Comparison of ENCODE assay signal across 24 cellular contexts in the genomic region with DNA sequence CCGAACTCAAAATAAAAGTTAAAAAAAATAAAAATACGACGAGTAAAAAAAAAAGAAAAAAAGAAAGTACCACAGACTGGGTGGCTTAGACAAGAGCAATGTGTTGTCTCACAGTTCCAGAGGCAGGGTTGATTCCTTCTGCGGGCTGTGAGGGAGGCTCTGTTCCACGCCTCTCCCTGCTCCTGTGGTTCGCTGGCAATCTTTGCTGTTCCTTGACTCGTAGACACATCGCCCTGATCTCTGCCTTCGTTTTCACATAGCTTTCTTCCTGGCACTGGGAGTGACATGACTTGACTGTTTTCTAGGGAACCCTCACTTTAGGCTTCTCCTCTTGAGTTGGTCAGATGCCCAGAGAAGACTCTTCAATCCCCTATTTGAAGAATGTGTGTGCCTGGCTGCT.
DNase-seq lines count a peak whose midpoint lies in the region; ATAC-seq and TF ChIP-seq lines count a peak whose summit lies in the region.
"Had no signal": no experiment of that assay in that cellular context is flagged by ENCODE, and none has a peak within 500 bp of the region (broad histone marks: within the 10 kb centered on the region; RNA-seq: fewer than 3 reads in every experiment).

No MANE protein-coding gene starts in this region.

- H3K27me3 Mint-ChIP-seq in activated CD4-positive, alpha-beta T cell treated with anti-CD3 and anti-CD28 coated beads, Interleukin-2, amount 10 ng/mL, durations not matched to agents 7 days and 5 days: peaks cover 7% of the 10 kb centered on the region

- H3K9ac ChIP-seq in colonic mucosa (ENCODE audit: low read depth in 2 of 2, low read length in 2 of 2) (no peak overlapping the region), mesenchymal stem cell (ENCODE audit: low read length) (peak overlapping the region; percentile 15)
- H3K9ac ChIP-seq: BLaER1 treated with 17β-estradiol and CSF1 and Interleukin-3, amounts not matched to agents 10 nM and 100 nM had no signal

- ATAC-seq in GM18520 (IDR thresholded peaks at IDR 0.05; ENCODE audit: unreplicated experiment): no peak
- ATAC-seq: activated CD4-positive, CD25-positive, alpha-beta regulatory T cell treated with anti-CD3 and anti-CD28 coated beads, Interleukin-2, amount 50 U/mL, for 24 hours; activated CD8-positive, alpha-beta T cell treated with anti-CD3 and anti-CD28 coated beads for 36 hours had no signal

- no peak overlapping the region for H3K4ac ChIP-seq in mesenchymal stem cell (ENCODE audit: low read depth in 1 of 2, low read length in 2 of 2)

- DNase-seq in AG20443 (ENCODE audit: low spot score): peak; percentile 25
- peak; percentile 20 for DNase-seq in colonic mucosa
- no peak for DNase-seq in mesenchymal stem cell
- no peak for DNase-seq in spleen
- no peak for DNase-seq in iPS-NIHi11 (ENCODE audit: low spot score)
- no peak for DNase-seq in activated CD4-positive, alpha-beta T cell treated with anti-CD3 and anti-CD28 coated beads, Interleukin-2, amount 10 ng/mL, durations not matched to agents 7 days and 5 days
- DNase-seq in HAP-1 (ENCODE audit: low spot score in 2 of 2): no peak
- DNase-seq: ACHN; activated CD8-positive, alpha-beta T cell treated with anti-CD3 and anti-CD28 coated beads for 36 hours; activated effector memory CD4-positive, alpha-beta T cell treated with Interleukin-2 at 50 U/mL for 16 hours; activated naive CD8-positive, alpha-beta T cell treated with anti-CD3 and anti-CD28 coated beads for 36 hours; Caco-2; DMS79 treated with DMSO at 0.1 percent for 48 hours; effector CD4-positive, alpha-beta T cell; erythroblast; NCI-H1105; NCI-H1930; NCI-H2227 treated with DMSO at 0.1 percent for 48 hours; nephron progenitor cell; stimulated activated CD4-positive, alpha-beta T cell treated with anti-CD3 and anti-CD28 coated beads, Interleukin-1b, Interleukin-23, amount 100 ng/mL, for 48 hours had no signal

- H2AFZ ChIP-seq in mesenchymal stem cell (ENCODE audit: low read depth, low read length): no peak overlapping the region

- H3K27me3 ChIP-seq in colonic mucosa: no peaks in the 10 kb centered on the region
- H3K27me3 ChIP-seq in mesenchymal stem cell (ENCODE audit: control insufficient read depth in 1 of 2, insufficient read depth in 1 of 2, low read length in 2 of 2): peaks cover 0 to 9% of the 10 kb centered on the region in 2 experiments
- no peaks in the 10 kb centered on the region for H3K27me3 ChIP-seq in spleen (replicated peaks in 1 of 7)
- no peaks in the 10 kb centered on the region for H3K27me3 ChIP-seq in HAP-1 (ENCODE audit: low read depth)
- H3K27me3 ChIP-seq: BLaER1 treated with 17β-estradiol and CSF1 and Interleukin-3, amounts not matched to agents 10 nM and 100 nM; SJSA1 had no signal

- no peak for TF ChIP-seq POLR2A in spleen (IDR thresholded peaks at IDR 0.05)

- H3K4me3 Mint-ChIP-seq in activated CD4-positive, alpha-beta T cell treated with anti-CD3 and anti-CD28 coated beads, Interleukin-2, amount 10 ng/mL, durations not matched to agents 7 days and 5 days: no peak overlapping the region
- H3K4me3 Mint-ChIP-seq: activated CD8-positive, alpha-beta T cell treated with anti-CD3 and anti-CD28 coated beads for 36 hours; activated naive CD8-positive, alpha-beta T cell treated with anti-CD3 and anti-CD28 coated beads for 36 hours; nephron progenitor cell had no signal

- H3K18ac ChIP-seq in mesenchymal stem cell (ENCODE audit: low read depth in 1 of 2, low read length in 2 of 2): no peak overlapping the region

- no peaks in the 10 kb centered on the region for H3K36me3 ChIP-seq in colonic mucosa
- no peaks in the 10 kb centered on the region for H3K36me3 ChIP-seq in mesenchymal stem cell (ENCODE audit: control insufficient read depth in 1 of 2, insufficient read depth in 2 of 2, low read depth in 1 of 2, low read length in 2 of 2)
- H3K36me3 ChIP-seq in spleen: no peaks in the 10 kb centered on the region
- H3K36me3 ChIP-seq in HAP-1 (replicated peaks): no peaks in the 10 kb centered on the region
- H3K36me3 ChIP-seq: BLaER1 treated with 17β-estradiol and CSF1 and Interleukin-3, amounts not matched to agents 10 nM and 100 nM; SJSA1 had no signal

- H4K8ac ChIP-seq in mesenchymal stem cell (ENCODE audit: low read length): no peak overlapping the region

- no peak overlapping the region for H3K27ac Mint-ChIP-seq in activated CD4-positive, alpha-beta T cell treated with anti-CD3 and anti-CD28 coated beads, Interleukin-2, amount 10 ng/mL, durations not matched to agents 7 days and 5 days
- H3K27ac Mint-ChIP-seq: activated CD8-positive, alpha-beta T cell treated with anti-CD3 and anti-CD28 coated beads for 36 hours; activated naive CD8-positive, alpha-beta T cell treated with anti-CD3 and anti-CD28 coated beads for 36 hours; nephron progenitor cell had no signal

- H3K9me3 Mint-ChIP-seq in activated CD4-positive, alpha-beta T cell treated with anti-CD3 and anti-CD28 coated beads, Interleukin-2, amount 10 ng/mL, durations not matched to agents 7 days and 5 days: no peaks in the 10 kb centered on the region
- H3K9me3 Mint-ChIP-seq: activated CD8-positive, alpha-beta T cell treated with anti-CD3 and anti-CD28 coated beads for 36 hours; activated naive CD8-positive, alpha-beta T cell treated with anti-CD3 and anti-CD28 coated beads for 36 hours; nephron progenitor cell had no signal

- H3K79me1 ChIP-seq in mesenchymal stem cell (replicated peaks; ENCODE audit: low read length, poor library complexity, severe bottlenecking): no peaks in the 10 kb centered on the region

- H3K14ac ChIP-seq in mesenchymal stem cell (ENCODE audit: low read length in 2 of 2): no peak overlapping the region

- H4K91ac ChIP-seq in mesenchymal stem cell (ENCODE audit: low read length): no peak overlapping the region

- no peak overlapping the region for H3K23ac ChIP-seq in mesenchymal stem cell (ENCODE audit: low read length in 2 of 2)

- no peak overlapping the region for H3K4me3 ChIP-seq in colonic mucosa
- peak overlapping the region in 1 of 2 experiments; percentile 60 for H3K4me3 ChIP-seq in mesenchymal stem cell (ENCODE audit: insufficient read depth in 1 of 2, low read depth in 1 of 2, low read length in 2 of 2)
- H3K4me3 ChIP-seq in spleen: no peak overlapping the region
- no peak overlapping the region for H3K4me3 ChIP-seq in HAP-1
- H3K4me3 ChIP-seq: BLaER1 treated with 17β-estradiol and CSF1 and Interleukin-3, amounts not matched to agents 10 nM and 100 nM; SJSA1 had no signal

- H3K36me3 Mint-ChIP-seq in activated CD4-positive, alpha-beta T cell treated with anti-CD3 and anti-CD28 coated beads, Interleukin-2, amount 10 ng/mL, durations not matched to agents 7 days and 5 days (ENCODE audit: low read depth): no peaks in the 10 kb centered on the region
- H3K36me3 Mint-ChIP-seq: activated naive CD8-positive, alpha-beta T cell treated with anti-CD3 and anti-CD28 coated beads for 36 hours had no signal

- POLR2A ChIA-PET in activated CD4-positive, alpha-beta T cell treated with anti-CD3 and anti-CD28 coated beads, Interleukin-2, amount 10 ng/mL, durations not matched to agents 7 days and 5 days (lab: Charles Lee): no interaction called here

- CTCF ChIA-PET in activated CD4-positive, alpha-beta T cell treated with anti-CD3 and anti-CD28 coated beads, Interleukin-2, amount 10 ng/mL, durations not matched to agents 7 days and 5 days (lab: Charles Lee): no interaction called here

- WGBS in mesenchymal stem cell: 96% methylated on average over 9 of the region's 9 CpGs
- 74 to 86% (median 82%) methylated on average over 9 of the region's 9 CpGs for WGBS in spleen, 5 donors

- H3K9me3 ChIP-seq in colonic mucosa (no peaks in the 10 kb centered on the region), mesenchymal stem cell (ENCODE audit: control insufficient read depth, low read length) (no peaks in the 10 kb centered on the region), spleen (no peaks in the 10 kb centered on the region), HAP-1 (no peaks in the 10 kb centered on the region)
- H3K9me3 ChIP-seq: BLaER1 treated with 17β-estradiol and CSF1 and Interleukin-3, amounts not matched to agents 10 nM and 100 nM; Caco-2; SJSA1 had no signal

- H3K4me1 Mint-ChIP-seq in activated CD4-positive, alpha-beta T cell treated with anti-CD3 and anti-CD28 coated beads, Interleukin-2, amount 10 ng/mL, durations not matched to agents 7 days and 5 days: no peaks in the 10 kb centered on the region
- H3K4me1 Mint-ChIP-seq: nephron progenitor cell had no signal

- H2AK5ac ChIP-seq in mesenchymal stem cell (ENCODE audit: low read length, severe bottlenecking): no peak overlapping the region

- TF ChIP-seq CTCF in colonic mucosa (IDR thresholded peaks at IDR 0.05): no peak
- TF ChIP-seq CTCF in spleen (IDR thresholded peaks at IDR 0.05 in 8 of 11, conservative IDR thresholded peaks at IDR 0.05 in 3 of 11): no peak

- no peak overlapping the region for H3K27ac ChIP-seq in colonic mucosa
- no peak overlapping the region for H3K27ac ChIP-seq in mesenchymal stem cell (ENCODE audit: low read length, poor library complexity, severe bottlenecking)
- H3K27ac ChIP-seq in spleen: peak overlapping the region in 6 of 8 donors; percentile 6 to 54 (median 36)
- H3K27ac ChIP-seq: BLaER1 treated with 17β-estradiol and CSF1 and Interleukin-3, amounts not matched to agents 10 nM and 100 nM; SJSA1 had no signal

- H3K4me2 ChIP-seq in mesenchymal stem cell (ENCODE audit: low read length, poor library complexity, severe bottlenecking): no peak overlapping the region
- H3K4me2 ChIP-seq: BLaER1 treated with 17β-estradiol and CSF1 and Interleukin-3, amounts not matched to agents 10 nM and 100 nM had no signal

- no peak overlapping the region for H2BK5ac ChIP-seq in mesenchymal stem cell (ENCODE audit: low read depth, low read length, poor library complexity, severe bottlenecking)

- H3K4me1 ChIP-seq in colonic mucosa (no peaks in the 10 kb centered on the region), mesenchymal stem cell (ENCODE audit: control insufficient read depth, insufficient read depth, low read depth, low read length) (peaks cover 1% of the 10 kb centered on the region), spleen (peaks cover 0 to 8% (median 0%) of the 10 kb centered on the region in 6 donors), HAP-1 (no peaks in the 10 kb centered on the region)
- H3K4me1 ChIP-seq: BLaER1 treated with 17β-estradiol and CSF1 and Interleukin-3, amounts not matched to agents 10 nM and 100 nM; SJSA1 had no signal

- H2BK15ac ChIP-seq in mesenchymal stem cell (ENCODE audit: low read depth, poor library complexity, severe bottlenecking): no peak overlapping the region

- no peak overlapping the region for H2BK12ac ChIP-seq in mesenchymal stem cell (ENCODE audit: low read length in 2 of 2)

- intact Hi-C loops in colonic mucosa (cut with DNase I) (no loop called here), spleen (cut with DNase I; ENCODE audit: low total_unique reads) (no loop called here)

- in situ Hi-C loops in HAP-1 (cut with MboI; ENCODE audit: low sequenced_read_pairs): no loop called here

- no peak overlapping the region for H2BK120ac ChIP-seq in mesenchymal stem cell (ENCODE audit: low read depth, low read length)

Comparison
In these comparisons a context has a peak if more than half of its experiments do, and no peak if none do; other contexts are left out.
1. DNase-seq: peak in AG20443 (single experiment) and colonic mucosa (single experiment); none in mesenchymal stem cell (single experiment), spleen (single experiment), iPS-NIHi11 (single experiment), activated CD4-positive, alpha-beta T cell treated with anti-CD3 and anti-CD28 coated beads, Interleukin-2, amount 10 ng/mL, durations not matched to agents 7 days and 5 days (single experiment) and HAP-1 (0 of 2).
2. H3K27ac ChIP-seq: peak in spleen (6 of 8); none in colonic mucosa (single experiment) and mesenchymal stem cell (single experiment).